Comparison of ENCODE assay signal across 1 cellular context in genomic region chr3:191329654-191330308, GRCh38.
A peak's percentile ranks its signal among the peaks of the same experiment; 100 is the strongest.
TF ChIP-seq lines count a peak whose summit lies in the region.

No MANE protein-coding gene starts in this region.

TF ChIP-seq in HEK293, 187 proteins besides CTCF, POLR2A, EP300 and RAD21 (continued from another document):
- TF ChIP-seq ZNF692 (tag by site-specific recombination; IDR thresholded peaks at IDR 0.05) (peak; percentile 89), ZNF280C (tag by site-specific recombination; IDR thresholded peaks at IDR 0.05) (no peak), KLF1 (tag by site-specific recombination; IDR thresholded peaks at IDR 0.05) (peak; percentile 79), ZNF140 (tag by site-specific recombination; IDR thresholded peaks at IDR 0.05) (no peak), GLI4 (tag by site-specific recombination; IDR thresholded peaks at IDR 0.05) (no peak), HIC1 (tag by site-specific recombination; IDR thresholded peaks at IDR 0.05) (no peak), PRDM6 (tag by site-specific recombination; IDR thresholded peaks at IDR 0.05) (0 out of 2 replicates have a peak, but pooled peaks have one; percentile 7), SALL2 (tag by site-specific recombination; IDR thresholded peaks at IDR 0.05; ENCODE audit: borderline replicate concordance) (no peak), ZNF549 (tag by site-specific recombination; IDR thresholded peaks at IDR 0.05) (no peak), ZNF768 (tag by site-specific recombination; IDR thresholded peaks at IDR 0.05) (no peak)
TF ChIP-seq in HEK293: peak in this region for 6.
